In genomic region chr13:33935969-33936368, GRCh38 we compare ENCODE assay signal across 20 cellular contexts.
"Had no signal": no experiment of that assay in that cellular context is flagged by ENCODE, and none has a peak within 500 bp of the region (broad histone marks: within the 10 kb centered on the region; RNA-seq: fewer than 3 reads in every experiment).

No MANE protein-coding gene starts in this region.

- ATAC-seq: left ventricle myocardium superior; lower lobe of right lung; naive thymus-derived CD8-positive, alpha-beta T cell; right lobe of liver; stimulated activated naive B cell treated with anti-CD40 and anti-IgM and Interleukin-4, amounts not matched to agents 10 μg/mL and 1 μg/mL and 100 μg/mL, for 72 hours had no signal

- H3K9me3 ChIP-seq: lower lobe of right lung, ovary, right lobe of liver, thoracic aorta, tibial nerve, vagina had no signal

- H3K27ac Mint-ChIP-seq: naive thymus-derived CD8-positive, alpha-beta T cell; nephron progenitor cell; stimulated activated naive B cell treated with anti-CD40 and anti-IgM and Interleukin-4, amounts not matched to agents 10 μg/mL and 1 μg/mL and 100 μg/mL, for 72 hours; stimulated activated naive CD8-positive, alpha-beta T cell treated with anti-CD3 and anti-CD28 coated beads, Interleukin-15, Interleukin-2, amounts not matched to agents 100 ng/mL and 50 ng/mL, for 24 hours had no signal

- H3K4me1 Mint-ChIP-seq: naive thymus-derived CD8-positive, alpha-beta T cell had no signal

- H3K27me3 ChIP-seq: dorsolateral prefrontal cortex, ovary, right lobe of liver, tibial nerve, vagina had no signal

- FAIRE-seq: frontal cortex, keratinocyte, small intestine had no signal

- H3K4me3 ChIP-seq: dorsolateral prefrontal cortex, lower lobe of right lung, ovary, right lobe of liver, thoracic aorta, tibial nerve, vagina had no signal

- DNase-seq: dorsolateral prefrontal cortex; effector CD4-positive, alpha-beta T cell; left ventricle myocardium superior; lower lobe of right lung; naive thymus-derived CD8-positive, alpha-beta T cell; nephron progenitor cell; occipital lobe; ovary; posterior cingulate gyrus; right lobe of liver; small intestine; stimulated activated CD4-positive, alpha-beta T cell treated with anti-CD3 and anti-CD28 coated beads, Interleukin-15, amount 100 ng/mL, for 24 hours; stimulated activated CD4-positive, alpha-beta T cell treated with anti-CD3 and anti-CD28 coated beads, Interleukin-2, amount 100 ng/mL, for 48 hours; stimulated activated naive B cell treated with anti-CD40 and anti-IgM and Interleukin-4, amounts not matched to agents 10 μg/mL and 1 μg/mL and 100 μg/mL, for 72 hours had no signal

- H3K36me3 Mint-ChIP-seq: naive thymus-derived CD8-positive, alpha-beta T cell; stimulated activated naive B cell treated with anti-CD40 and anti-IgM and Interleukin-4, amounts not matched to agents 10 μg/mL and 1 μg/mL and 100 μg/mL, for 72 hours had no signal

- H3K4me1 ChIP-seq: lower lobe of right lung had no signal

- H3K4me3 Mint-ChIP-seq: naive thymus-derived CD8-positive, alpha-beta T cell; nephron progenitor cell; stimulated activated naive B cell treated with anti-CD40 and anti-IgM and Interleukin-4, amounts not matched to agents 10 μg/mL and 1 μg/mL and 100 μg/mL, for 72 hours; stimulated activated naive CD8-positive, alpha-beta T cell treated with anti-CD3 and anti-CD28 coated beads, Interleukin-15, Interleukin-2, amounts not matched to agents 100 ng/mL and 50 ng/mL, for 24 hours had no signal

- H3K36me3 ChIP-seq: lower lobe of right lung, ovary, right lobe of liver, thoracic aorta, tibial nerve, vagina had no signal

- H3K9me3 Mint-ChIP-seq: naive thymus-derived CD8-positive, alpha-beta T cell; stimulated activated naive B cell treated with anti-CD40 and anti-IgM and Interleukin-4, amounts not matched to agents 10 μg/mL and 1 μg/mL and 100 μg/mL, for 72 hours; stimulated activated naive CD8-positive, alpha-beta T cell treated with anti-CD3 and anti-CD28 coated beads, Interleukin-15, Interleukin-2, amounts not matched to agents 100 ng/mL and 50 ng/mL, for 24 hours had no signal

- H3K27ac ChIP-seq: dorsolateral prefrontal cortex, lower lobe of right lung, ovary, right lobe of liver, thoracic aorta, tibial nerve, vagina had no signal

- H3K27me3 Mint-ChIP-seq: naive thymus-derived CD8-positive, alpha-beta T cell; stimulated activated naive B cell treated with anti-CD40 and anti-IgM and Interleukin-4, amounts not matched to agents 10 μg/mL and 1 μg/mL and 100 μg/mL, for 72 hours; stimulated activated naive CD8-positive, alpha-beta T cell treated with anti-CD3 and anti-CD28 coated beads, Interleukin-15, Interleukin-2, amounts not matched to agents 100 ng/mL and 50 ng/mL, for 24 hours had no signal
